2 cellular contexts compared by ENCODE assay signal in genomic region chr9:129796029-129796910, GRCh38.
TF ChIP-seq lines count a peak whose summit lies in the region.

No MANE protein-coding gene starts in this region.

TF ChIP-seq in Ishikawa, 13 proteins besides CTCF, POLR2A, EP300 and RAD21:
- TF ChIP-seq CEBPB (IDR thresholded peaks at IDR 0.05) (peak; percentile 27; the same call in 1 of the 2 replicates), MAX (IDR thresholded peaks at IDR 0.05) (no peak)

TF ChIP-seq in K562, 482 proteins besides CTCF, POLR2A, EP300 and RAD21:
- TF ChIP-seq CEBPB (tag; IDR thresholded peaks at IDR 0.05) (peak; percentile 80), CEBPG (CRISPR knock-in tag; IDR thresholded peaks at IDR 0.05) (peak; percentile 69; the same call in 1 of the 2 replicates), CEBPG (tag; conservative IDR thresholded peaks at IDR 0.05 in 1 of 2, IDR thresholded peaks at IDR 0.05 in 1 of 2) (peak; percentile 51; a peak in 1 of 4 replicates), ZNF121 (CRISPR knock-in tag; conservative IDR thresholded peaks at IDR 0.05) (peak; percentile 96), POLR3G (IDR thresholded peaks at IDR 0.05; ENCODE audit: extremely low read depth, insufficient read length, insufficient replicate concordance) (no peak), TAF7 (tag; IDR thresholded peaks at IDR 0.05) (no peak), BCOR (IDR thresholded peaks at IDR 0.05) (peak; percentile 33; the same call in 1 of the 2 replicates), MTA2 (IDR thresholded peaks at IDR 0.05; ENCODE audit: low read depth) (no peak), KAT7 (CRISPR knock-in tag; IDR thresholded peaks at IDR 0.05; ENCODE audit: borderline replicate concordance) (no peak), ZNF740 (CRISPR knock-in tag; IDR thresholded peaks at IDR 0.05) (no peak), ZNF740 (tag; IDR thresholded peaks at IDR 0.05) (no peak), ZBTB12 (CRISPR knock-in tag; IDR thresholded peaks at IDR 0.05) (no peak), ATF3 (IDR thresholded peaks at IDR 0.05) (peak; percentile 66), ATF3 (CRISPR knock-in tag; conservative IDR thresholded peaks at IDR 0.05) (no peak)
